ENCODE assay signal across 8 cellular contexts in genomic region chr4:145234086-145234694, GRCh38. TPM values are rescaled to one million over a fixed set of nuclear protein-coding genes. Genes with fewer than 3 reads are reported as not detected.
DNase-seq lines count a peak whose midpoint lies in the region; ATAC-seq and TF ChIP-seq lines count a peak whose summit lies in the region.

No MANE protein-coding gene starts in this region.

- no peaks in the 10 kb centered on the region for H3K36me3 ChIP-seq in prostate gland

- no peaks in the 10 kb centered on the region for H3K9me3 Mint-ChIP-seq in activated T-cell treated with anti-CD3 and anti-CD28 coated beads, Interleukin-2, amount 50 U/mL, for 4 hours

- no peaks in the 10 kb centered on the region for H3K4me1 Mint-ChIP-seq in activated T-cell treated with anti-CD3 and anti-CD28 coated beads, Interleukin-2, amount 50 U/mL, for 4 hours (ENCODE audit: low read depth)

- DNase-seq in DMS153 treated with DMSO at 0.1 percent for 48 hours (lab: John Stamatoyannopoulos, UW; ENCODE audit: unreplicated experiment) (peak; percentile 54), NOMO-1 treated with dmso at 0.1 percent for 144 hours (lab: John Stamatoyannopoulos, UW; ENCODE audit: unreplicated experiment) (peak; percentile 17), foreskin melanocyte (peak; percentile 45), prostate gland (ENCODE audit: low spot score) (peak; percentile 58), 8988T (no peak)
- peak; percentile 42 for DNase-seq in activated T-cell treated with anti-CD3 and anti-CD28 coated beads, Interleukin-2, amount 50 U/mL, for 4 hours

- H3K9me3 ChIP-seq in prostate gland = no peaks in the 10 kb centered on the region

- no peaks in the 10 kb centered on the region for H3K4me1 ChIP-seq in prostate gland (replicated peaks)

- 22% methylated on average over 1 of the region's 1 CpG for WGBS in prostate gland

- H3K27me3 Mint-ChIP-seq in activated T-cell treated with anti-CD3 and anti-CD28 coated beads, Interleukin-2, amount 50 U/mL, for 4 hours (ENCODE audit: low read depth) = no peaks in the 10 kb centered on the region

- peak; percentile 99 for ATAC-seq in GM19452 (IDR thresholded peaks at IDR 0.05; ENCODE audit: unreplicated experiment)
- ATAC-seq in HG03469 (IDR thresholded peaks at IDR 0.05; ENCODE audit: unreplicated experiment) = peak; percentile 95
- peak; percentile 97 to 98 for ATAC-seq in activated T-cell treated with anti-CD3 and anti-CD28 coated beads, Interleukin-2, amount 50 U/mL, for 4 hours

- TF ChIP-seq POLR2A in prostate gland (IDR thresholded peaks at IDR 0.05) = no peak

- peak; percentile 19 to 78 (median 68) for TF ChIP-seq CTCF in prostate gland (IDR thresholded peaks at IDR 0.05)

- intact Hi-C loops in prostate gland (cut with DNase I) = loop anchor here (5.0 kb wide), 1 partner anchor 323 kb away; no protein-coding TSS in a partner anchor

- no peak overlapping the region for H3K4me3 Mint-ChIP-seq in activated T-cell treated with anti-CD3 and anti-CD28 coated beads, Interleukin-2, amount 50 U/mL, for 4 hours

- H3K36me3 Mint-ChIP-seq in activated T-cell treated with anti-CD3 and anti-CD28 coated beads, Interleukin-2, amount 50 U/mL, for 4 hours (ENCODE audit: insufficient read depth) = no peaks in the 10 kb centered on the region

- H3K27ac ChIP-seq in prostate gland = no peak overlapping the region

- no peak overlapping the region for H3K4me3 ChIP-seq in prostate gland

- no peaks in the 10 kb centered on the region for H3K27me3 ChIP-seq in prostate gland (replicated peaks; ENCODE audit: insufficient read depth)

RNA-seq across cellular contexts. Expression of gene OTUD4, which starts 53.8 kb away (rescaled TPM):
- total RNA-seq in activated T-cell treated with anti-CD3 and anti-CD28 coated beads, Interleukin-2, amount 50 U/mL, for 4 hours = 100 to 1,000 TPM in 2 of 3 donors, 10 to 100 TPM in 1; 94.4 to 113 (median 103) TPM
- 10 to 100 TPM; 22.2 to 43.2 TPM for total RNA-seq in prostate gland
